Comparison of ENCODE assay signal across 24 cellular contexts in the genomic region with DNA sequence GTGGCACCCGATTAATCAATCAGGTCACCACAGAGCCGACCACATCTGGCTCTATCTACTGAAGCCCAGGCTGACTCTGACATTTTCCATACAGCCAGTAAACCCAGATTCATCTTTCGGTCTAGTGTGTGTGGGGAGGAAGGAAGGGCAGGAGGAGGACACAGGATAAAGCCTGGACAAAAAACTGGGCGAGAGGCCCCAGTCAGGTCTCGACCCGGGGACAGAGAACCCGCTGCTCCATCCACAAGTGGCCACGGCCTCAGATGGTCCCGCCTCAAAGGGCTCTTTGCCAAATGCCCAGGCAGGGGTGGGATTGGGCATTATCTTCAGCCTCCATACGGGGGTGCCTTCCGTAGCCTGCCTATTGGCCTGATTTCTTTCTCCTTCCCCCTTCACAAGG.
"Had no signal": no experiment of that assay in that cellular context is flagged by ENCODE, and none has a peak within 500 bp of the region (broad histone marks: within the 10 kb centered on the region; RNA-seq: fewer than 3 reads in every experiment).

No MANE protein-coding gene starts in this region.

- DNase-seq: cortex of kidney; effector CD8-positive, alpha-beta T cell; endodermal cell; foreskin keratinocyte; heart right ventricle; hippocampal formation; left cardiac atrium; mesenchymal stem cell; mucosa of descending colon; naive B cell; pancreas; retina; sigmoid colon; stimulated activated CD4-positive, alpha-beta T cell treated with anti-CD3 and anti-CD28 coated beads, Interleukin-2, amount 100 ng/mL, for 24 hours; stimulated activated CD4-positive, alpha-beta T cell treated with anti-CD3 and anti-CD28 coated beads, Interleukin-4, amount 100 ng/mL, for 24 hours; stimulated activated naive CD4-positive, alpha-beta T cell treated with Interleukin-2 at 50 U/mL for 16 hours; stomach; thyroid gland; trophoblast cell had no signal

- H3K27me3 ChIP-seq: esophagus muscularis mucosa, foreskin keratinocyte, gastroesophageal sphincter, heart right ventricle, pancreas, sigmoid colon, stomach, thyroid gland had no signal

- H3K4me3 ChIP-seq: esophagus muscularis mucosa, gastroesophageal sphincter, heart right ventricle, mucosa of descending colon, pancreas, sigmoid colon, stomach, thyroid gland had no signal

- H3K36me3 ChIP-seq: neutrophil, pancreas, thyroid gland had no signal

- H3K9me3 ChIP-seq: esophagus muscularis mucosa, gastroesophageal sphincter, heart right ventricle, mucosa of descending colon, neutrophil, pancreas, sigmoid colon, stomach, thyroid gland had no signal

- H3K4me1 ChIP-seq: foreskin keratinocyte, pancreas had no signal

- ATAC-seq: foreskin keratinocyte; gastroesophageal sphincter; mucosa of descending colon; natural killer cell treated with Interleukin-12 subunit alpha and Interleukin-12 subunit beta and Interleukin-15 and Interleukin-18, amount 100 ng/mL, for 72 hours; pancreas; stimulated activated effector memory CD8-positive, alpha-beta T cell treated with anti-CD3 and anti-CD28 coated beads, Interleukin-12 subunit alpha, Interleukin-12 subunit beta, amount 100 ng/mL, for 72 hours had no signal

- H3K27ac ChIP-seq: esophagus muscularis mucosa, foreskin keratinocyte, gastroesophageal sphincter, neutrophil, pancreas, sigmoid colon, stomach, thyroid gland had no signal
